Comparison of ENCODE assay signal across 11 cellular contexts in the genomic region with DNA sequence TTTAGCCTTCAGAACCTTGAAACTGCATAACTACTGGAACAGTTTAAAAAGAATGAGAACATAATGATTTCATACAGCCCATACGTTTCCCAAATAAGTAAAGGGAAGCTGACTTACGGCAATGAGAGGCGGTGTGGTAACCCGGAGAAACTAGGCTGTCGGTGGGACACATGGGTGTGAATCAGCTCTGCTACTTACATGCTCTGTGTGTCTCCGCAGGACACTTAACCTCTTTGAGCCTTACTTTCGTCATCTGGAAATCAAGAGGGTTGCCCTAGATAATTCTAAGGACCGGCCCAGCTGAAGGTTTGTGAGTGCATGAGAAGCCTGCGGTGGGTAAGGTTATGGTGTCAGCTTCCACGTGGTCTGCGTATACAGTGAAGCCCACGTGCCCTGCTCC. TPM values are rescaled to one million over a fixed set of nuclear protein-coding genes. Genes with fewer than 3 reads are reported as not detected.
DNase-seq lines count a peak whose midpoint lies in the region; ATAC-seq and TF ChIP-seq lines count a peak whose summit lies in the region.
"Had no signal": no experiment of that assay in that cellular context is flagged by ENCODE, and none has a peak within 500 bp of the region (broad histone marks: within the 10 kb centered on the region; RNA-seq: fewer than 3 reads in every experiment).

No MANE protein-coding gene starts in this region.

- H3K9me2 ChIP-seq in GM23338 (ENCODE audit: insufficient read depth), result 0 out of 2 replicates have a peak, but pooled peaks cover 4% of the 10 kb centered on the region

- H4K20me1 ChIP-seq in GM23338 (replicated peaks; ENCODE audit: insufficient read depth), result no peaks in the 10 kb centered on the region

- no peak overlapping the region for H3K4me3 Mint-ChIP-seq in GM23338
- H3K4me3 Mint-ChIP-seq in activated T-cell treated with anti-CD3 and anti-CD28 coated beads, Interleukin-2, amount 50 U/mL, for 4 hours, result no peak overlapping the region
- no peak overlapping the region for H3K4me3 Mint-ChIP-seq in stimulated activated effector memory CD8-positive, alpha-beta T cell treated with anti-CD3 and anti-CD28 coated beads, Interleukin-12 subunit alpha, Interleukin-12 subunit beta, amount 100 ng/mL, for 72 hours
- H3K4me3 Mint-ChIP-seq: activated CD4-positive, alpha-beta T cell treated with anti-CD3 and anti-CD28 coated beads for 36 hours had no signal

- H3K36me3 Mint-ChIP-seq in GM23338 (ENCODE audit: low read depth), result no peaks in the 10 kb centered on the region
- H3K36me3 Mint-ChIP-seq in activated T-cell treated with anti-CD3 and anti-CD28 coated beads, Interleukin-2, amount 50 U/mL, for 4 hours (ENCODE audit: insufficient read depth), result no peaks in the 10 kb centered on the region
- no peaks in the 10 kb centered on the region for H3K36me3 Mint-ChIP-seq in stimulated activated effector memory CD8-positive, alpha-beta T cell treated with anti-CD3 and anti-CD28 coated beads, Interleukin-12 subunit alpha, Interleukin-12 subunit beta, amount 100 ng/mL, for 72 hours

- TF ChIP-seq CTCF in GM23338 (conservative IDR thresholded peaks at IDR 0.05; ENCODE audit: low read depth in 2 of 2), result no peak
- TF ChIP-seq CTCF in gastrocnemius medialis (IDR thresholded peaks at IDR 0.05 in 4 of 5, conservative IDR thresholded peaks at IDR 0.05 in 1 of 5), result no peak

- H3K4me3 ChIP-seq in GM23338 (no peak overlapping the region), SJSA1 (no peak overlapping the region), gastrocnemius medialis (no peak overlapping the region)

- TF ChIP-seq POLR2A in gastrocnemius medialis (IDR thresholded peaks at IDR 0.05), result no peak

- no peak overlapping the region for H3K4me2 ChIP-seq in GM23338

- no peak for DNase-seq in GM23338 (ENCODE audit: low spot score)
- DNase-seq in SJSA1 (ENCODE audit: low read depth in 1 of 2, low spot score in 2 of 2), result no peak
- no peak for DNase-seq in left cardiac atrium
- DNase-seq in gastrocnemius medialis, result no peak
- DNase-seq in NCI-H1105 treated with DMSO at 0.1 percent for 48 hours (lab: John Stamatoyannopoulos, UW), result no peak
- no peak for DNase-seq in activated CD8-positive, alpha-beta memory T cell treated with anti-CD3 and anti-CD28 coated beads for 24 hours
- DNase-seq in activated T-cell treated with anti-CD3 and anti-CD28 coated beads, Interleukin-2, amount 50 U/mL, for 4 hours, result no peak
- no peak for DNase-seq in stimulated activated effector memory CD8-positive, alpha-beta T cell treated with anti-CD3 and anti-CD28 coated beads, Interleukin-12 subunit alpha, Interleukin-12 subunit beta, amount 100 ng/mL, for 72 hours (ENCODE audit: low spot score in 2 of 2)
- DNase-seq: activated CD4-positive, alpha-beta T cell treated with anti-CD3 and anti-CD28 coated beads for 36 hours; activated gamma-delta T cell; NCI-H2171 had no signal

- H3K4me1 ChIP-seq in GM23338 (ENCODE audit: insufficient read depth) (no peaks in the 10 kb centered on the region), SJSA1 (replicated peaks) (peaks cover 15% of the 10 kb centered on the region), gastrocnemius medialis (peaks cover 10 to 14% of the 10 kb centered on the region in 2 donors)

- H3K36me3 ChIP-seq in GM23338 (ENCODE audit: insufficient read depth) (no peaks in the 10 kb centered on the region), SJSA1 (no peaks in the 10 kb centered on the region), gastrocnemius medialis (no peaks in the 10 kb centered on the region)

- no peak overlapping the region for H3K27ac ChIP-seq in GM23338 (ENCODE audit: low read depth)
- peak overlapping the region; percentile 39 for H3K27ac ChIP-seq in SJSA1
- peak overlapping the region; percentile 27 to 63 (median 35) for H3K27ac ChIP-seq in gastrocnemius medialis

- H3F3A ChIP-seq in GM23338 (replicated peaks; ENCODE audit: low read depth), result no peaks in the 10 kb centered on the region

- intact Hi-C loops in left cardiac atrium (cut with DNase I), result no loop called here
- intact Hi-C loops in gastrocnemius medialis (cut with DNase I; ENCODE audit: low total_unique reads), result no loop called here

- H3K27me3 ChIP-seq in GM23338 (ENCODE audit: insufficient read depth), result no peaks in the 10 kb centered on the region
- H3K27me3 ChIP-seq in SJSA1 (replicated peaks), result no peaks in the 10 kb centered on the region
- H3K27me3 ChIP-seq in gastrocnemius medialis, result no peaks in the 10 kb centered on the region

- in situ Hi-C loops in gastrocnemius medialis (cut with MboI; ENCODE audit: low sequenced_read_pairs in 4 of 4), result no loop called here

- peaks cover 2% of the 10 kb centered on the region; the same call in 2 of the 3 replicates for H3K4me1 Mint-ChIP-seq in GM23338
- peaks cover 12% of the 10 kb centered on the region for H3K4me1 Mint-ChIP-seq in activated T-cell treated with anti-CD3 and anti-CD28 coated beads, Interleukin-2, amount 50 U/mL, for 4 hours (ENCODE audit: low read depth)
- H3K4me1 Mint-ChIP-seq in stimulated activated effector memory CD8-positive, alpha-beta T cell treated with anti-CD3 and anti-CD28 coated beads, Interleukin-12 subunit alpha, Interleukin-12 subunit beta, amount 100 ng/mL, for 72 hours, result peaks cover 18% of the 10 kb centered on the region

- H3K79me2 ChIP-seq in GM23338 (replicated peaks; ENCODE audit: insufficient read depth), result no peaks in the 10 kb centered on the region

- H3K9me3 ChIP-seq in SJSA1 (replicated peaks) (no peaks in the 10 kb centered on the region), gastrocnemius medialis (no peaks in the 10 kb centered on the region)

- ATAC-seq in GM23338, result no peak
- peak; percentile 27 to 42 for ATAC-seq in left cardiac atrium
- ATAC-seq in gastrocnemius medialis, result peak; percentile 51 to 74
- no peak for ATAC-seq in activated T-cell treated with anti-CD3 and anti-CD28 coated beads, Interleukin-2, amount 50 U/mL, for 4 hours
- ATAC-seq in stimulated activated effector memory CD8-positive, alpha-beta T cell treated with anti-CD3 and anti-CD28 coated beads, Interleukin-12 subunit alpha, Interleukin-12 subunit beta, amount 100 ng/mL, for 72 hours, result no peak

- H3K27ac Mint-ChIP-seq in GM23338, result no peak overlapping the region
- no peak overlapping the region for H3K27ac Mint-ChIP-seq in stimulated activated effector memory CD8-positive, alpha-beta T cell treated with anti-CD3 and anti-CD28 coated beads, Interleukin-12 subunit alpha, Interleukin-12 subunit beta, amount 100 ng/mL, for 72 hours
- H3K27ac Mint-ChIP-seq: activated CD4-positive, alpha-beta T cell treated with anti-CD3 and anti-CD28 coated beads for 36 hours had no signal

- peaks cover 5% of the 10 kb centered on the region for H3K27me3 Mint-ChIP-seq in GM23338 (ENCODE audit: insufficient read depth, low read depth, poor library complexity)
- H3K27me3 Mint-ChIP-seq in activated T-cell treated with anti-CD3 and anti-CD28 coated beads, Interleukin-2, amount 50 U/mL, for 4 hours (ENCODE audit: low read depth), result peaks cover 9% of the 10 kb centered on the region

- peak overlapping the region; percentile 21; the same call in 1 of the 2 replicates for H2AFZ ChIP-seq in GM23338

- peaks cover 4% of the 10 kb centered on the region; the same call in 2 of the 3 replicates for H3K9me3 Mint-ChIP-seq in GM23338
- H3K9me3 Mint-ChIP-seq in activated T-cell treated with anti-CD3 and anti-CD28 coated beads, Interleukin-2, amount 50 U/mL, for 4 hours, result no peaks in the 10 kb centered on the region
- no peaks in the 10 kb centered on the region for H3K9me3 Mint-ChIP-seq in stimulated activated effector memory CD8-positive, alpha-beta T cell treated with anti-CD3 and anti-CD28 coated beads, Interleukin-12 subunit alpha, Interleukin-12 subunit beta, amount 100 ng/mL, for 72 hours

TF ChIP-seq in GM23338, 12 proteins besides CTCF, POLR2A, EP300 and RAD21 (continues in another document):
- TF ChIP-seq, protein P1, sequence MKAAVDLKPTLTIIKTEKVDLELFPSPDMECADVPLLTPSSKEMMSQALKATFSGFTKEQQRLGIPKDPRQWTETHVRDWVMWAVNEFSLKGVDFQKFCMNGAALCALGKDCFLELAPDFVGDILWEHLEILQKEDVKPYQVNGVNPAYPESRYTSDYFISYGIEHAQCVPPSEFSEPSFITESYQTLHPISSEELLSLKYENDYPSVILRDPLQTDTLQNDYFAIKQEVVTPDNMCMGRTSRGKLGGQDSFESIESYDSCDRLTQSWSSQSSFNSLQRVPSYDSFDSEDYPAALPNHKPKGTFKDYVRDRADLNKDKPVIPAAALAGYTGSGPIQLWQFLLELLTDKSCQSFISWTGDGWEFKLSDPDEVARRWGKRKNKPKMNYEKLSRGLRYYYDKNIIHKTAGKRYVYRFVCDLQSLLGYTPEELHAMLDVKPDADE (IDR thresholded peaks at IDR 0.05), result no peak
- TF ChIP-seq ZNF331 (CRISPR knock-in tag; IDR thresholded peaks at IDR 0.05; ENCODE audit: low read depth), result no peak
- no peak for TF ChIP-seq POLR2AphosphoS5 (IDR thresholded peaks at IDR 0.05; ENCODE audit: low read depth)
- TF ChIP-seq EZH2 (IDR thresholded peaks at IDR 0.05; ENCODE audit: low read depth, unreplicated experiment), result no peak

RNA-seq across cellular contexts. Expression of a gene that starts 49.3 kb away (rescaled TPM):
- total RNA-seq in GM23338 (2014; rRNA removed; shearing (Covaris generic)), result 83.1 and 83.9 TPM in 2 replicates
- 23.0 and 30.8 TPM in 2 replicates for polyA plus RNA-seq in GM23338 (2016; fragmentation: Nextera tagmentation; extraction: Ambion mirVana)
- total RNA-seq in SJSA1 (2014; rRNA removed; shearing (Covaris generic)), result 34.6 and 79.5 TPM in 2 replicates
- total RNA-seq in left cardiac atrium (10 to 100 TPM; 29.4 to 37.7 TPM), gastrocnemius medialis (10 to 100 TPM in 3 of 4 donors, 1 to 10 TPM in 1; 8.8 to 18.8 (median 14.5) TPM)
- total RNA-seq in activated T-cell treated with anti-CD3 and anti-CD28 coated beads, Interleukin-2, amount 50 U/mL, for 4 hours, result 1 to 10 TPM; 1.1 to 6.7 (median 3.7) TPM

Comparison
In these comparisons a context has a peak if more than half of its experiments do, and no peak if none do; other contexts are left out.
1. ATAC-seq: peak in left cardiac atrium (2 of 2) and gastrocnemius medialis (2 of 2); none in GM23338 (single experiment), activated T-cell treated with anti-CD3 and anti-CD28 coated beads, Interleukin-2, amount 50 U/mL, for 4 hours (0 of 2) and stimulated activated effector memory CD8-positive, alpha-beta T cell treated with anti-CD3 and anti-CD28 coated beads, Interleukin-12 subunit alpha, Interleukin-12 subunit beta, amount 100 ng/mL, for 72 hours (single experiment).